1 cellular context compared by ENCODE assay signal in genomic region chr19:34088292-34088691, GRCh38.
TF ChIP-seq lines count a peak whose summit lies in the region.

No MANE protein-coding gene starts in this region.

TF ChIP-seq in WTC11, 78 proteins besides CTCF, POLR2A, EP300 and RAD21 (continued from another document):
- no peak for TF ChIP-seq STAT6 (CRISPR knock-in tag; conservative IDR thresholded peaks at IDR 0.05; ENCODE audit: low read depth)
- TF ChIP-seq ZNF416 (CRISPR knock-in tag; IDR thresholded peaks at IDR 0.05): no peak
- TF ChIP-seq PRDM15 (CRISPR knock-in tag; IDR thresholded peaks at IDR 0.05): no peak
- TF ChIP-seq GTF2I (CRISPR knock-in tag; conservative IDR thresholded peaks at IDR 0.05): no peak
- TF ChIP-seq EMX1 (CRISPR knock-in tag; IDR thresholded peaks at IDR 0.05): no peak
- no peak for TF ChIP-seq FOXJ3 (CRISPR knock-in tag; IDR thresholded peaks at IDR 0.05; ENCODE audit: borderline replicate concordance)
- TF ChIP-seq ERG (CRISPR knock-in tag; IDR thresholded peaks at IDR 0.05): no peak
